In the genomic region with DNA sequence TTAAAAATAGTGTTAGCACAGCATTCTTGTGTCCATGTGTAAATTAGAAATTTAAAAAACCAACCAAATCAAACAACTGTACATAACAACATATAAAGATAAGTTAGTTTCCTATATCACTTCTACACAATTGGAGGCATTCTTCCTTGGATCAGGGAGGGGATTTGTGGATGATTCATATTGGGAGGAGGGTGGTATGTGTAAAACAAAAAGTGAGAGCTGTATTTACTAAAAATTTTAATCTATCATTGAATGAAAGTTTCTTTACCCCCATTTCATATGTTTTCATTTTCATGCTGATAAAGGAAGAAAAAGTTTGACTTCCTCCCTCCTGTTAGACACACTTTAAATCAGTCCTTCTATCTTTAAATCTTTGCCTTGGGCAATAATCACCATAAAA, we compare ENCODE assay signal across 15 cellular contexts.
DNase-seq lines count a peak whose midpoint lies in the region; ATAC-seq and TF ChIP-seq lines count a peak whose summit lies in the region.
"Had no signal": no experiment of that assay in that cellular context is flagged by ENCODE, and none has a peak within 500 bp of the region (broad histone marks: within the 10 kb centered on the region; RNA-seq: fewer than 3 reads in every experiment).

No MANE protein-coding gene starts in this region.

- H3K9me3 Mint-ChIP-seq in activated naive CD8-positive, alpha-beta T cell treated with anti-CD3 and anti-CD28 coated beads for 36 hours: peaks cover 11% of the 10 kb centered on the region
- peaks cover 4% of the 10 kb centered on the region in 2 donors for H3K9me3 Mint-ChIP-seq in natural killer cell

- H3K4ac ChIP-seq in mesenchymal stem cell (ENCODE audit: low read depth in 1 of 2, low read length in 2 of 2): no peak overlapping the region

- H2BK120ac ChIP-seq in mesenchymal stem cell (ENCODE audit: low read depth, low read length): no peak overlapping the region

- peaks cover 14% of the 10 kb centered on the region for H3K36me3 Mint-ChIP-seq in activated naive CD8-positive, alpha-beta T cell treated with anti-CD3 and anti-CD28 coated beads for 36 hours
- peaks cover 8% of the 10 kb centered on the region for H3K36me3 Mint-ChIP-seq in natural killer cell

- H3K4me1 ChIP-seq in mesenchymal stem cell (ENCODE audit: control insufficient read depth, insufficient read depth, low read depth, low read length): peaks cover 4% of the 10 kb centered on the region
- H3K4me1 ChIP-seq: colonic mucosa, Peyer's patch had no signal

- H2BK5ac ChIP-seq in mesenchymal stem cell (ENCODE audit: low read depth, low read length, poor library complexity, severe bottlenecking): no peak overlapping the region

- no peak overlapping the region for H2BK15ac ChIP-seq in mesenchymal stem cell (ENCODE audit: low read depth, poor library complexity, severe bottlenecking)

- no peaks in the 10 kb centered on the region for H3K27me3 Mint-ChIP-seq in activated naive CD8-positive, alpha-beta T cell treated with anti-CD3 and anti-CD28 coated beads for 36 hours
- peaks cover 0 to 7% of the 10 kb centered on the region in 2 donors for H3K27me3 Mint-ChIP-seq in natural killer cell (ENCODE audit: low read depth in 2 of 2)

- no peak overlapping the region for H2AFZ ChIP-seq in mesenchymal stem cell (ENCODE audit: low read depth, low read length)

- H3K9ac ChIP-seq in mesenchymal stem cell (ENCODE audit: low read length): peak overlapping the region; percentile 80

- no peak overlapping the region for H3K23ac ChIP-seq in mesenchymal stem cell (ENCODE audit: low read length in 2 of 2)

- H3K9me3 ChIP-seq in mesenchymal stem cell (ENCODE audit: control insufficient read depth, low read length): peaks cover 11% of the 10 kb centered on the region
- H3K9me3 ChIP-seq: colonic mucosa, Peyer's patch had no signal

- no peak for TF ChIP-seq CTCF in natural killer cell (IDR thresholded peaks at IDR 0.05)

- no peak overlapping the region for H3K27ac ChIP-seq in mesenchymal stem cell (ENCODE audit: low read length, poor library complexity, severe bottlenecking)
- H3K27ac ChIP-seq: colonic mucosa, Peyer's patch had no signal

- peak overlapping the region; percentile 78 for H3K27ac Mint-ChIP-seq in activated naive CD8-positive, alpha-beta T cell treated with anti-CD3 and anti-CD28 coated beads for 36 hours
- H3K27ac Mint-ChIP-seq in natural killer cell: no peak overlapping the region
- H3K27ac Mint-ChIP-seq: activated B cell treated with CpG ODN at 0.5 μM for 24 hours; CD4-positive, alpha-beta T cell had no signal

- H3K4me2 ChIP-seq in mesenchymal stem cell (ENCODE audit: low read length, poor library complexity, severe bottlenecking): no peak overlapping the region

- H3K4me1 Mint-ChIP-seq in activated naive CD8-positive, alpha-beta T cell treated with anti-CD3 and anti-CD28 coated beads for 36 hours: peaks cover 26% of the 10 kb centered on the region
- H3K4me1 Mint-ChIP-seq in natural killer cell: peaks cover 0 to 4% of the 10 kb centered on the region in 2 donors
- H3K4me1 Mint-ChIP-seq: activated B cell treated with CpG ODN at 0.5 μM for 24 hours had no signal

- H4K8ac ChIP-seq in mesenchymal stem cell (ENCODE audit: low read length): no peak overlapping the region

- intact Hi-C loops in natural killer cell (cut with micrococcal nuclease): no loop called here

- DNase-seq in ELR (ENCODE audit: low read depth) (peak; percentile 49), LoVo (ENCODE audit: low spot score) (peak; percentile 14), mesenchymal stem cell (no peak), natural killer cell (no peak), DMS79 (lab: John Stamatoyannopoulos, UW) (no peak), NCI-H82 treated with DMSO at 0.1 percent for 48 hours (lab: John Stamatoyannopoulos, UW; ENCODE audit: unreplicated experiment) (no peak)
- no peak for DNase-seq in activated naive CD8-positive, alpha-beta T cell treated with anti-CD3 and anti-CD28 coated beads for 36 hours
- DNase-seq: activated B cell treated with CpG ODN at 0.5 μM for 24 hours; activated CD8-positive, alpha-beta memory T cell treated with anti-CD3 and anti-CD28 coated beads, Interleukin-2, amount 50 U/mL, for 4 hours; CD4-positive, alpha-beta T cell; colonic mucosa; hippocampal formation; left cardiac atrium; NCI-H524; Peyer's patch had no signal

- no peak overlapping the region for H2BK12ac ChIP-seq in mesenchymal stem cell (ENCODE audit: low read length in 2 of 2)

- H3K27me3 ChIP-seq in mesenchymal stem cell (ENCODE audit: control insufficient read depth in 1 of 2, insufficient read depth in 1 of 2, low read length in 2 of 2): no peaks in the 10 kb centered on the region
- H3K27me3 ChIP-seq: colonic mucosa, Peyer's patch had no signal

- no peak overlapping the region for H3K4me3 Mint-ChIP-seq in activated naive CD8-positive, alpha-beta T cell treated with anti-CD3 and anti-CD28 coated beads for 36 hours
- H3K4me3 Mint-ChIP-seq in natural killer cell: no peak overlapping the region
- H3K4me3 Mint-ChIP-seq: activated B cell treated with CpG ODN at 0.5 μM for 24 hours; CD4-positive, alpha-beta T cell had no signal

- no peaks in the 10 kb centered on the region for H3K36me3 ChIP-seq in mesenchymal stem cell (ENCODE audit: control insufficient read depth in 1 of 2, insufficient read depth in 2 of 2, low read depth in 1 of 2, low read length in 2 of 2)
- H3K36me3 ChIP-seq: colonic mucosa, Peyer's patch had no signal

- H3K14ac ChIP-seq in mesenchymal stem cell (ENCODE audit: low read length in 2 of 2): no peak overlapping the region

- H4K91ac ChIP-seq in mesenchymal stem cell (ENCODE audit: low read length): no peak overlapping the region

- no peaks in the 10 kb centered on the region for H3K79me1 ChIP-seq in mesenchymal stem cell (replicated peaks; ENCODE audit: low read length, poor library complexity, severe bottlenecking)

- no peak overlapping the region for H3K18ac ChIP-seq in mesenchymal stem cell (ENCODE audit: low read depth in 1 of 2, low read length in 2 of 2)

- H3K4me3 ChIP-seq in mesenchymal stem cell (ENCODE audit: insufficient read depth in 1 of 2, low read depth in 1 of 2, low read length in 2 of 2): no peak overlapping the region
- H3K4me3 ChIP-seq: colonic mucosa, Peyer's patch had no signal

- no peak overlapping the region for H2AK5ac ChIP-seq in mesenchymal stem cell (ENCODE audit: low read length, severe bottlenecking)

- ATAC-seq in natural killer cell: no peak
- ATAC-seq: left cardiac atrium had no signal

Comparison
In these comparisons a context has a peak if more than half of its experiments do, and no peak if none do; other contexts are left out.
1. DNase-seq: peak in ELR (single experiment) and LoVo (single experiment); none in activated naive CD8-positive, alpha-beta T cell treated with anti-CD3 and anti-CD28 coated beads for 36 hours (single experiment), mesenchymal stem cell (single experiment), natural killer cell (single experiment), DMS79 (single experiment) and NCI-H82 treated with DMSO at 0.1 percent for 48 hours (single experiment).